ENCODE assay signal across 14 cellular contexts in the genomic region with DNA sequence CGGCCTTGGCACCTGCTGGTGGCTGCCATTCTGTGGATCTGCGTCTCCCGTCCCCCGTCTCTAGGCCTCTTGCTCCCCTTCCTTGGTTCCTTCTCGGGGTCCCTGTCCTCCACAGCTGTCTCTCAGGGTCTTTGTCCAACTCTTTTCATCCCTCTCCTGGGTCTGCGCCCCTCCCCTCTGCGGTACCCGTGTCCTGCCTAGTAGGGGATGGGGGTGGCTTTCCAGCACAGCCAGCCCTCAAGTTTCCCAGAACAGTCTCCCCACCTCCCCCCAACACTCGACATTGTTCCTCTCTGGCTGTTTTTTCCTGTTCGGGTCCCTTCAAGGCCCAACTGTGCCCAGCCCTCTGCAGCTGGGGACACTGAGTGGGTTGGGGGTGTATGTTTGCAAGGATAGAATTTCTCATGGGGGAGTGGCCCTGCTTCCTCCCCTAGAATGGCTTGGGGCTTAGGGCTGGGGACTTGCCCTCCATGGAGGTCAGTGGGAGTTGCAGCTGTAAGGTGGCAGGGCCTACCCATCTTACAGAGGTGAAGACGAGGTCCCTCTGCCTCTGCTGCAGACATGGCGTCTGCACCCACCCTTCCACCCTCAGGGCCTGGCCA. TPM values are rescaled to one million over a fixed set of nuclear protein-coding genes. Genes with fewer than 3 reads are reported as not detected.
DNase-seq lines count a peak whose midpoint lies in the region; ATAC-seq and TF ChIP-seq lines count a peak whose summit lies in the region.
"Had no signal": no experiment of that assay in that cellular context is flagged by ENCODE, and none has a peak within 500 bp of the region (broad histone marks: within the 10 kb centered on the region; RNA-seq: fewer than 3 reads in every experiment).

No MANE protein-coding gene starts in this region.

- H3K9ac ChIP-seq in NT2/D1 (ENCODE audit: insufficient read length, low read depth): peak overlapping the region; percentile 21
- peak overlapping the region in 1 of 3 donors; percentile 5 for H3K9ac ChIP-seq in skeletal muscle tissue (ENCODE audit: low read depth in 1 of 3, low read length in 3 of 3)

- H3K4me3 ChIP-seq in NT2/D1 (ENCODE audit: insufficient read length, low read depth) (peak overlapping the region; percentile 8), gastroesophageal sphincter (peak overlapping the region in 1 of 2 donors; percentile 52), skeletal muscle tissue (ENCODE audit: low read length in 3 of 3) (peak overlapping the region in 2 of 3 donors; percentile 22 to 68)
- H3K4me3 ChIP-seq: ovary had no signal

- H3K27ac ChIP-seq in gastroesophageal sphincter: peak overlapping the region in 3 of 4 donors; percentile 62 to 72 (median 71)
- H3K27ac ChIP-seq in skeletal muscle tissue (ENCODE audit: low read depth, low read length): peak overlapping the region; percentile 74
- H3K27ac ChIP-seq: ovary had no signal

- TF ChIP-seq CTCF in gastroesophageal sphincter (IDR thresholded peaks at IDR 0.05) (no peak), HFFc6 (IDR thresholded peaks at IDR 0.05) (no peak), CD14-positive monocyte (IDR thresholded peaks at IDR 0.05) (no peak)

- no peak for TF ChIP-seq POLR2A in gastroesophageal sphincter (IDR thresholded peaks at IDR 0.05)

- WGBS in gastroesophageal sphincter (ENCODE audit: low coverage in 1 of 2), 2 donors: 78 to 80% methylated on average over 1 to 9 of the region's 12 CpGs

- intact Hi-C loops in CD14-positive monocyte (cut with micrococcal nuclease): no loop called here

- H3K9me3 Mint-ChIP-seq in activated naive CD4-positive, alpha-beta T cell treated with anti-CD3 and anti-CD28 coated beads, Interleukin-2, amount 10 ng/mL, durations not matched to agents 7 days and 5 days: no peaks in the 10 kb centered on the region
- no peaks in the 10 kb centered on the region; the same call in 1 of the 2 replicates for H3K9me3 Mint-ChIP-seq in HFFc6
- peaks cover 0 to 16% (median 8%) of the 10 kb centered on the region in 7 donors for H3K9me3 Mint-ChIP-seq in CD14-positive monocyte
- H3K9me3 Mint-ChIP-seq: IgD-negative memory B cell had no signal

- TF ChIP-seq EP300 in gastroesophageal sphincter (IDR thresholded peaks at IDR 0.05): no peak

- H3K4me1 ChIP-seq in NT2/D1 (ENCODE audit: insufficient read depth, insufficient read length): peaks cover 27% of the 10 kb centered on the region
- H3K4me1 ChIP-seq in gastroesophageal sphincter: peaks cover 0 to 37% (median 24%) of the 10 kb centered on the region in 3 donors
- H3K4me1 ChIP-seq in skeletal muscle tissue (ENCODE audit: control insufficient read depth in 3 of 3, insufficient read depth in 3 of 3, low read length in 3 of 3): peaks cover 21 to 34% (median 24%) of the 10 kb centered on the region in 3 donors

- no peak for DNase-seq in activated naive CD4-positive, alpha-beta T cell treated with anti-CD3 and anti-CD28 coated beads, Interleukin-2, amount 10 ng/mL, durations not matched to agents 7 days and 5 days
- DNase-seq in activated naive CD4-positive, alpha-beta T cell (lab: John Stamatoyannopoulos, UW): no peak
- DNase-seq in NT2/D1 (ENCODE audit: low read depth, low spot score): no peak
- DNase-seq in HFFc6: no peak
- no peak for DNase-seq in CD14-positive monocyte (ENCODE audit: low spot score)
- DNase-seq: activated CD8-positive, alpha-beta T cell treated with anti-CD3 and anti-CD28 coated beads, Interleukin-2, amount 10 ng/mL, durations not matched to agents 7 days and 5 days; mesenchymal stem cell; NCI-H510A treated with DMSO at 0.1 percent for 48 hours had no signal

- CTCF ChIA-PET in activated naive CD4-positive, alpha-beta T cell treated with anti-CD3 and anti-CD28 coated beads, Interleukin-2, amount 10 ng/mL, durations not matched to agents 7 days and 5 days (lab: Charles Lee): interaction anchor here (0.7 to 0.9 kb wide), 2 partner anchors 25 to 29 kb away, joined by 3 read pairs; no protein-coding TSS in a partner anchor

- ATAC-seq in gastroesophageal sphincter: no peak
- no peak for ATAC-seq in HG03095 (IDR thresholded peaks at IDR 0.05; ENCODE audit: unreplicated experiment)
- ATAC-seq: activated CD8-positive, alpha-beta T cell treated with anti-CD3 and anti-CD28 coated beads, Interleukin-2, amount 10 ng/mL, durations not matched to agents 7 days and 5 days had no signal

- peaks cover 35% of the 10 kb centered on the region for H3K4me1 Mint-ChIP-seq in activated naive CD4-positive, alpha-beta T cell treated with anti-CD3 and anti-CD28 coated beads, Interleukin-2, amount 10 ng/mL, durations not matched to agents 7 days and 5 days
- peaks cover 22% of the 10 kb centered on the region for H3K4me1 Mint-ChIP-seq in HFFc6 (ENCODE audit: low read depth)
- peaks cover 37% of the 10 kb centered on the region for H3K4me1 Mint-ChIP-seq in CD14-positive monocyte

- H3K4me3 Mint-ChIP-seq in activated naive CD4-positive, alpha-beta T cell treated with anti-CD3 and anti-CD28 coated beads, Interleukin-2, amount 10 ng/mL, durations not matched to agents 7 days and 5 days: no peak overlapping the region
- H3K4me3 Mint-ChIP-seq in HFFc6: no peak overlapping the region
- peak overlapping the region in 1 of 2 donors; percentile 76 for H3K4me3 Mint-ChIP-seq in CD14-positive monocyte
- H3K4me3 Mint-ChIP-seq: activated CD8-positive, alpha-beta T cell treated with anti-CD3 and anti-CD28 coated beads, Interleukin-2, amount 10 ng/mL, durations not matched to agents 7 days and 5 days; IgD-negative memory B cell had no signal

- H3K27ac Mint-ChIP-seq in activated naive CD4-positive, alpha-beta T cell treated with anti-CD3 and anti-CD28 coated beads, Interleukin-2, amount 10 ng/mL, durations not matched to agents 7 days and 5 days: peak overlapping the region; percentile 46
- no peak overlapping the region for H3K27ac Mint-ChIP-seq in HFFc6
- H3K27ac Mint-ChIP-seq in CD14-positive monocyte: no peak overlapping the region
- H3K27ac Mint-ChIP-seq: activated CD8-positive, alpha-beta T cell treated with anti-CD3 and anti-CD28 coated beads, Interleukin-2, amount 10 ng/mL, durations not matched to agents 7 days and 5 days; IgD-negative memory B cell had no signal

- no peaks in the 10 kb centered on the region for H3K27me3 ChIP-seq in NT2/D1 (ENCODE audit: insufficient read depth, insufficient read length)
- H3K27me3 ChIP-seq in gastroesophageal sphincter: peaks cover 37% of the 10 kb centered on the region
- peaks cover 0 to 21% (median 18%) of the 10 kb centered on the region in 3 donors for H3K27me3 ChIP-seq in skeletal muscle tissue (ENCODE audit: control insufficient read depth in 3 of 3, insufficient read depth in 3 of 3, low read length in 3 of 3)
- H3K27me3 ChIP-seq: ovary had no signal

- peaks cover 37% of the 10 kb centered on the region for H3K36me3 Mint-ChIP-seq in activated naive CD4-positive, alpha-beta T cell treated with anti-CD3 and anti-CD28 coated beads, Interleukin-2, amount 10 ng/mL, durations not matched to agents 7 days and 5 days
- H3K36me3 Mint-ChIP-seq in HFFc6 (ENCODE audit: low read depth): peaks cover 10% of the 10 kb centered on the region
- H3K36me3 Mint-ChIP-seq in CD14-positive monocyte: peaks cover 50 to 55% of the 10 kb centered on the region in 2 donors

- peaks cover 40% of the 10 kb centered on the region for H3K27me3 Mint-ChIP-seq in activated naive CD4-positive, alpha-beta T cell treated with anti-CD3 and anti-CD28 coated beads, Interleukin-2, amount 10 ng/mL, durations not matched to agents 7 days and 5 days
- peaks cover 12% of the 10 kb centered on the region for H3K27me3 Mint-ChIP-seq in HFFc6 (ENCODE audit: insufficient read depth)
- H3K27me3 Mint-ChIP-seq in CD14-positive monocyte (ENCODE audit: low read depth in 3 of 3): peaks cover 50 to 52% (median 52%) of the 10 kb centered on the region in 3 donors

- no peaks in the 10 kb centered on the region for H3K9me3 ChIP-seq in NT2/D1 (ENCODE audit: insufficient read depth, low read length)
- no peaks in the 10 kb centered on the region for H3K9me3 ChIP-seq in gastroesophageal sphincter
- no peaks in the 10 kb centered on the region for H3K9me3 ChIP-seq in skeletal muscle tissue (ENCODE audit: control insufficient read depth in 3 of 3, low read length in 3 of 3)
- H3K9me3 ChIP-seq: ovary, tibial nerve had no signal

- peaks cover 60% of the 10 kb centered on the region for H3K36me3 ChIP-seq in NT2/D1 (ENCODE audit: insufficient read depth, insufficient read length, low read length)
- peaks cover 0 to 51% of the 10 kb centered on the region in 2 donors for H3K36me3 ChIP-seq in gastroesophageal sphincter
- peaks cover 26 to 35% (median 31%) of the 10 kb centered on the region in 3 donors for H3K36me3 ChIP-seq in skeletal muscle tissue (ENCODE audit: control insufficient read depth in 3 of 3, insufficient read depth in 3 of 3, low read length in 3 of 3)
- H3K36me3 ChIP-seq: ovary had no signal

RNA-seq across cellular contexts. Expression of a gene that starts 0.8 kb away (rescaled TPM):
- 1 to 10 TPM in 3 of 4 donors, not detected in 1; 1.3 to 4.1 (median 1.5) TPM for total RNA-seq in gastroesophageal sphincter
- 1.0 TPM for total RNA-seq in skeletal muscle tissue
- total RNA-seq in HFFc6 (2021; fragmentation: NEBNext Ultra II Directional; extraction: Animal tissue kit (Norgen Biotek cat#: 25700)): under 1 TPM; 0.74 to 0.99 (median 0.87) TPM
- not detected for polyA plus RNA-seq in CD14-positive monocyte

RNA-seq across cellular contexts. Expression of a gene that starts 2.3 kb away (rescaled TPM):
- total RNA-seq in gastroesophageal sphincter: 1 to 10 TPM; 2.0 to 3.0 (median 2.6) TPM
- 4.7 TPM for total RNA-seq in skeletal muscle tissue
- total RNA-seq in HFFc6 (2021; fragmentation: NEBNext Ultra II Directional; extraction: Animal tissue kit (Norgen Biotek cat#: 25700)): 10 to 100 TPM; 32.7 to 42.6 (median 36.4) TPM
- polyA plus RNA-seq in CD14-positive monocyte: not detected
- polyA plus RNA-seq: IgD-negative memory B cell had no signal

RNA-seq across cellular contexts. Expression of a gene that starts 11.6 kb away (rescaled TPM):
- total RNA-seq in gastroesophageal sphincter: 100 to 1,000 TPM; 137 to 152 (median 146) TPM
- total RNA-seq in skeletal muscle tissue: 362 TPM
- total RNA-seq in HFFc6 (2021; fragmentation: NEBNext Ultra II Directional; extraction: Animal tissue kit (Norgen Biotek cat#: 25700)): 100 to 1,000 TPM; 209 to 226 (median 217) TPM
- 10 to 100 TPM; 60.1 to 74.3 TPM for polyA plus RNA-seq in CD14-positive monocyte

RNA-seq across cellular contexts. Expression of a gene that starts 22.9 kb away (rescaled TPM):
- 1 to 10 TPM; 3.3 to 7.9 (median 6.4) TPM for total RNA-seq in gastroesophageal sphincter
- 4.7 TPM for total RNA-seq in skeletal muscle tissue
- 10 to 100 TPM; 23.9 to 34.2 (median 33.4) TPM for total RNA-seq in HFFc6 (2021; fragmentation: NEBNext Ultra II Directional; extraction: Animal tissue kit (Norgen Biotek cat#: 25700))
- 10 to 100 TPM in 1 of 2 donors, 1 to 10 TPM in 1; 5.7 to 10.3 TPM for polyA plus RNA-seq in CD14-positive monocyte

RNA-seq across cellular contexts. Expression of a gene that starts 23.0 kb away (rescaled TPM):
- total RNA-seq in gastroesophageal sphincter: 10 to 100 TPM; 29.2 to 68.6 (median 39.9) TPM
- 31.3 TPM for total RNA-seq in skeletal muscle tissue
- total RNA-seq in HFFc6 (2021; fragmentation: NEBNext Ultra II Directional; extraction: Animal tissue kit (Norgen Biotek cat#: 25700)): 10 to 100 TPM; 55.5 to 72.8 (median 58.7) TPM
- polyA plus RNA-seq in CD14-positive monocyte: 10 to 100 TPM; 29.8 to 41.1 TPM
